15 cellular contexts compared by ENCODE assay signal in genomic region chr17:79541451-79541850, GRCh38.
DNase-seq lines count a peak whose midpoint lies in the region; ATAC-seq and TF ChIP-seq lines count a peak whose summit lies in the region.
"Had no signal": no experiment of that assay in that cellular context is flagged by ENCODE, and none has a peak within 500 bp of the region (broad histone marks: within the 10 kb centered on the region; RNA-seq: fewer than 3 reads in every experiment).

No MANE protein-coding gene starts in this region.

- no peak overlapping the region for H2BK5ac ChIP-seq in neuronal stem cell (ENCODE audit: low read length)

- no peak overlapping the region for H3K4ac ChIP-seq in neuronal stem cell (ENCODE audit: low read length)

- DNase-seq in glutamatergic neuron = no peak
- no peak for DNase-seq in neuronal stem cell (ENCODE audit: low spot score)
- peak; percentile 44 for DNase-seq in spleen
- DNase-seq in WTC11 (ENCODE audit: low spot score) = no peak
- DNase-seq in activated T-helper 1 cell treated with anti-CD3 and anti-CD28 coated beads, Interleukin-12 subunit alpha, Interleukin-12 subunit beta, Interleukin-2, Interleukin-4 antibody, amounts not matched to agents 30 ng/mL and 10 ng/mL and 1 ng/mL, durations not matched to agents 14 hours and 24 hours and 36 hours (ENCODE audit: low spot score) = no peak
- DNase-seq: Calu3; CD8-positive, alpha-beta T cell; DMS79 treated with DMSO at 0.1 percent for 48 hours; GF-D8; H9 had no signal

- peaks cover 19% of the 10 kb centered on the region for H3K27me3 Mint-ChIP-seq in brain
- peaks cover 8% of the 10 kb centered on the region for H3K27me3 Mint-ChIP-seq in glutamatergic neuron (ENCODE audit: unreplicated experiment)
- peaks cover 2% of the 10 kb centered on the region; the same call in 1 of the 2 replicates for H3K27me3 Mint-ChIP-seq in WTC11 (ENCODE audit: low read depth)
- H3K27me3 Mint-ChIP-seq in activated T-helper 1 cell treated with anti-CD3 and anti-CD28 coated beads, Interleukin-12 subunit alpha, Interleukin-12 subunit beta, Interleukin-2, Interleukin-4 antibody, amounts not matched to agents 30 ng/mL and 10 ng/mL and 1 ng/mL, durations not matched to agents 14 hours and 24 hours and 36 hours (ENCODE audit: insufficient read depth) = no peaks in the 10 kb centered on the region

- H3K9ac ChIP-seq in neuronal stem cell (ENCODE audit: low read depth, low read length, poor library complexity) = no peak overlapping the region
- H3K9ac ChIP-seq: BLaER1 treated with 17β-estradiol and CSF1 and Interleukin-3, amounts not matched to agents 10 nM and 100 nM had no signal

- no peak overlapping the region for H4K8ac ChIP-seq in neuronal stem cell (ENCODE audit: low read depth, low read length)

- no peaks in the 10 kb centered on the region for H3K9me3 ChIP-seq in neuronal stem cell (replicated peaks in 1 of 2; ENCODE audit: control insufficient read depth in 2 of 2, insufficient read depth in 1 of 2, low read depth in 1 of 2, low read length in 2 of 2)
- H3K9me3 ChIP-seq in spleen = no peaks in the 10 kb centered on the region
- H3K9me3 ChIP-seq: BLaER1 treated with 17β-estradiol and CSF1 and Interleukin-3, amounts not matched to agents 10 nM and 100 nM had no signal

- POLR2A ChIA-PET in WTC11 (lab: Charles Lee) = interaction anchor here (0.7 kb wide), 1 partner anchor 415 kb away, joined by 3 read pairs; no protein-coding TSS in a partner anchor

- intact Hi-C loops in spleen (cut with DNase I; ENCODE audit: low total_unique reads) = no loop called here
- intact Hi-C loops in activated T-helper 1 cell treated with anti-CD3 and anti-CD28 coated beads, Interleukin-12 subunit alpha, Interleukin-12 subunit beta, Interleukin-2, Interleukin-4 antibody, amounts not matched to agents 30 ng/mL and 10 ng/mL and 1 ng/mL, durations not matched to agents 14 hours and 24 hours and 36 hours (cut with micrococcal nuclease) = no loop called here

- peaks cover 0 to 32% (median 0%) of the 10 kb centered on the region in 3 experiments for H3K27me3 ChIP-seq in neuronal stem cell (ENCODE audit: control insufficient read depth in 3 of 3, insufficient read depth in 3 of 3, low read depth in 1 of 3, low read length in 3 of 3)
- peaks cover 0 to 77% (median 5%) of the 10 kb centered on the region in 7 donors for H3K27me3 ChIP-seq in spleen (replicated peaks in 1 of 7)
- H3K27me3 ChIP-seq: BLaER1 treated with 17β-estradiol and CSF1 and Interleukin-3, amounts not matched to agents 10 nM and 100 nM had no signal

- no peak overlapping the region for H3K14ac ChIP-seq in neuronal stem cell (ENCODE audit: low read length)

- no peaks in the 10 kb centered on the region for H3K79me1 ChIP-seq in neuronal stem cell (ENCODE audit: low read depth, low read length)

- WGBS in neuronal stem cell (ENCODE audit: extremely low coverage in 2 of 2, insufficient read length in 2 of 2, insufficient replicate concordance in 1 of 2), 2 donors = no CpG with 5 or more reads among the region's 13 CpGs
- 87 to 91% (median 88%) methylated on average over 13 of the region's 13 CpGs for WGBS in spleen, 5 donors

- H2AK5ac ChIP-seq in neuronal stem cell (ENCODE audit: low read depth, low read length) = no peak overlapping the region

- H3K4me3 ChIP-seq in neuronal stem cell (ENCODE audit: low read length in 2 of 2) (no peak overlapping the region), spleen (no peak overlapping the region)
- H3K4me3 ChIP-seq: BLaER1 treated with 17β-estradiol and CSF1 and Interleukin-3, amounts not matched to agents 10 nM and 100 nM; GM12878 had no signal

- no peak overlapping the region for H2BK15ac ChIP-seq in neuronal stem cell (ENCODE audit: low read length)

- H3K27ac Mint-ChIP-seq in brain = peak overlapping the region in 4 of 5 experiments; percentile 22 to 89 (median 47)
- H3K27ac Mint-ChIP-seq in glutamatergic neuron (ENCODE audit: unreplicated experiment) = peak overlapping the region; percentile 65
- H3K27ac Mint-ChIP-seq in WTC11 = no peak overlapping the region; the same call in 1 of the 2 replicates
- H3K27ac Mint-ChIP-seq in activated T-helper 1 cell treated with anti-CD3 and anti-CD28 coated beads, Interleukin-12 subunit alpha, Interleukin-12 subunit beta, Interleukin-2, Interleukin-4 antibody, amounts not matched to agents 30 ng/mL and 10 ng/mL and 1 ng/mL, durations not matched to agents 14 hours and 24 hours and 36 hours = no peak overlapping the region
- H3K27ac Mint-ChIP-seq: B cell; CD8-positive, alpha-beta T cell; H9 had no signal

- H3K4me3 Mint-ChIP-seq in brain (no peak overlapping the region), glutamatergic neuron (ENCODE audit: unreplicated experiment) (no peak overlapping the region), WTC11 (no peak overlapping the region)
- no peak overlapping the region for H3K4me3 Mint-ChIP-seq in activated T-helper 1 cell treated with anti-CD3 and anti-CD28 coated beads, Interleukin-12 subunit alpha, Interleukin-12 subunit beta, Interleukin-2, Interleukin-4 antibody, amounts not matched to agents 30 ng/mL and 10 ng/mL and 1 ng/mL, durations not matched to agents 14 hours and 24 hours and 36 hours
- H3K4me3 Mint-ChIP-seq: B cell; CD8-positive, alpha-beta T cell; H9 had no signal

- H3K23ac ChIP-seq in neuronal stem cell (ENCODE audit: low read depth, low read length, poor library complexity) = no peak overlapping the region

- TF ChIP-seq CTCF in brain (conservative IDR thresholded peaks at IDR 0.05) (no peak), glutamatergic neuron (IDR thresholded peaks at IDR 0.05; ENCODE audit: partially characterized antibody, unreplicated experiment) (no peak), spleen (IDR thresholded peaks at IDR 0.05 in 8 of 11, conservative IDR thresholded peaks at IDR 0.05 in 3 of 11) (no peak), WTC11 (IDR thresholded peaks at IDR 0.05) (no peak)

- H3K4me2 ChIP-seq in neuronal stem cell (ENCODE audit: insufficient read depth, low read length, poor library complexity, severe bottlenecking) = no peak overlapping the region

- H3K36me3 ChIP-seq in neuronal stem cell (replicated peaks in 1 of 2; ENCODE audit: control insufficient read depth in 2 of 2, insufficient read depth in 2 of 2, low read length in 2 of 2) = no peaks in the 10 kb centered on the region
- no peaks in the 10 kb centered on the region for H3K36me3 ChIP-seq in spleen
- H3K36me3 ChIP-seq: BLaER1 treated with 17β-estradiol and CSF1 and Interleukin-3, amounts not matched to agents 10 nM and 100 nM had no signal

- TF ChIP-seq POLR2A in spleen (IDR thresholded peaks at IDR 0.05) = no peak

- H3K27ac ChIP-seq in neuronal stem cell (replicated peaks; ENCODE audit: low read length) (no peak overlapping the region), spleen (no peak overlapping the region)
- H3K27ac ChIP-seq: BLaER1 treated with 17β-estradiol and CSF1 and Interleukin-3, amounts not matched to agents 10 nM and 100 nM had no signal

- H2AFZ ChIP-seq in neuronal stem cell (ENCODE audit: low read length) = no peak overlapping the region

- peak overlapping the region; percentile 84 for H3K18ac ChIP-seq in neuronal stem cell (ENCODE audit: low read length)

- H3K4me1 ChIP-seq in neuronal stem cell (ENCODE audit: control insufficient read depth in 2 of 2, insufficient read depth in 1 of 2, low read depth in 1 of 2, low read length in 2 of 2) = no peaks in the 10 kb centered on the region
- peaks cover 0 to 12% (median 0%) of the 10 kb centered on the region in 6 donors for H3K4me1 ChIP-seq in spleen

- no peak overlapping the region for H2BK12ac ChIP-seq in neuronal stem cell (ENCODE audit: low read length)

- ATAC-seq in WTC11 (no peak), SK-N-SH treated with all-trans-retinoic acid at 6 μM for 48 hours (no peak)
- ATAC-seq: CD8-positive, alpha-beta T cell; GM12878 had no signal

- H3K9me3 Mint-ChIP-seq in brain (peaks cover 0 to 2% (median 0%) of the 10 kb centered on the region in 5 experiments), glutamatergic neuron (ENCODE audit: unreplicated experiment) (peaks cover 10% of the 10 kb centered on the region), WTC11 (peaks cover 5% of the 10 kb centered on the region; the same call in 1 of the 2 replicates)
- no peaks in the 10 kb centered on the region for H3K9me3 Mint-ChIP-seq in activated T-helper 1 cell treated with anti-CD3 and anti-CD28 coated beads, Interleukin-12 subunit alpha, Interleukin-12 subunit beta, Interleukin-2, Interleukin-4 antibody, amounts not matched to agents 30 ng/mL and 10 ng/mL and 1 ng/mL, durations not matched to agents 14 hours and 24 hours and 36 hours
- H3K9me3 Mint-ChIP-seq: CD8-positive, alpha-beta T cell; H9 had no signal

- H3K36me3 Mint-ChIP-seq in brain = no peaks in the 10 kb centered on the region
- no peaks in the 10 kb centered on the region for H3K36me3 Mint-ChIP-seq in glutamatergic neuron (ENCODE audit: unreplicated experiment)
- no peaks in the 10 kb centered on the region for H3K36me3 Mint-ChIP-seq in WTC11
- H3K36me3 Mint-ChIP-seq in activated T-helper 1 cell treated with anti-CD3 and anti-CD28 coated beads, Interleukin-12 subunit alpha, Interleukin-12 subunit beta, Interleukin-2, Interleukin-4 antibody, amounts not matched to agents 30 ng/mL and 10 ng/mL and 1 ng/mL, durations not matched to agents 14 hours and 24 hours and 36 hours (ENCODE audit: low read depth) = no peaks in the 10 kb centered on the region
- H3K36me3 Mint-ChIP-seq: CD8-positive, alpha-beta T cell had no signal

- CTCF ChIA-PET in WTC11 (lab: Charles Lee) = interaction anchor here (0.8 to 1.5 kb wide), 2 partner anchors 37 to 148 kb away, joined by 3 read pairs; no protein-coding TSS in a partner anchor

- H4K91ac ChIP-seq in neuronal stem cell (ENCODE audit: low read depth, low read length, poor library complexity) = no peak overlapping the region

- H2BK120ac ChIP-seq in neuronal stem cell (ENCODE audit: low read depth, low read length) = no peak overlapping the region

- H3K4me1 Mint-ChIP-seq in brain = peaks cover 35% of the 10 kb centered on the region
- peaks cover 42% of the 10 kb centered on the region for H3K4me1 Mint-ChIP-seq in glutamatergic neuron (ENCODE audit: low read depth, unreplicated experiment)
- H3K4me1 Mint-ChIP-seq in WTC11 = no peaks in the 10 kb centered on the region
- H3K4me1 Mint-ChIP-seq in activated T-helper 1 cell treated with anti-CD3 and anti-CD28 coated beads, Interleukin-12 subunit alpha, Interleukin-12 subunit beta, Interleukin-2, Interleukin-4 antibody, amounts not matched to agents 30 ng/mL and 10 ng/mL and 1 ng/mL, durations not matched to agents 14 hours and 24 hours and 36 hours (ENCODE audit: low read depth) = no peaks in the 10 kb centered on the region
- H3K4me1 Mint-ChIP-seq: B cell had no signal

TF ChIP-seq in WTC11, 78 proteins besides CTCF, POLR2A, EP300 and RAD21 (continues in another document):
- TF ChIP-seq KAT7 (CRISPR knock-in tag; IDR thresholded peaks at IDR 0.05; ENCODE audit: borderline replicate concordance) (no peak), ZNF671 (CRISPR knock-in tag; IDR thresholded peaks at IDR 0.05) (no peak)

TF ChIP-seq in SK-N-SH treated with all-trans-retinoic acid at 6 μM for 48 hours, 23 proteins besides CTCF, POLR2A, EP300 and RAD21 (continues in another document):
- no peak for TF ChIP-seq SNAI2 (CRISPR knock-in tag; IDR thresholded peaks at IDR 0.05)

Comparison
In these comparisons a context has a peak if more than half of its experiments do, and no peak if none do; other contexts are left out.
1. H3K27ac Mint-ChIP-seq: peak in brain (4 of 5) and glutamatergic neuron (single experiment); none in WTC11 (single experiment) and activated T-helper 1 cell treated with anti-CD3 and anti-CD28 coated beads, Interleukin-12 subunit alpha, Interleukin-12 subunit beta, Interleukin-2, Interleukin-4 antibody, amounts not matched to agents 30 ng/mL and 10 ng/mL and 1 ng/mL, durations not matched to agents 14 hours and 24 hours and 36 hours (single experiment).